ENCODE assay signal across 9 cellular contexts in the genomic region with DNA sequence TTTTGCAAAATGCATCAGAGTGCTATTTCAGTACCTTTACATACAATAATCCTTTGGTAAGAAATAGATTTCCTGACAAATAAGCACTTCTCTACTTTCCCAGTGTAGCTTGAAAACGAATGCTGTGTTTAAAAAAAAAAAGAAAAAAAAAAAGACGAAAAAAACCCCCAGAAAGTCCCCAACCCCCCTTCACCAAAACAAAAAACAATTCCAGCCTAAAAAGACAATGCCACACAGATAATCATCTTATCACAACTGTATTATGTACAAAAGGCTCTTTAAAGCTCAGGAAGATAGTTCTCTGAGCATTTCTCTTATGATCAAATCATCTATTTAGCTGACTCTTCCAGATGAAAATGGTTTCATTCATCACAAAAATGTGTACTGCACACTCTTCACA. TPM values are rescaled to one million over a fixed set of nuclear protein-coding genes. Genes with fewer than 3 reads are reported as not detected.
A peak's percentile ranks its signal among the peaks of the same experiment; 100 is the strongest.
DNase-seq lines count a peak whose midpoint lies in the region; ATAC-seq and TF ChIP-seq lines count a peak whose summit lies in the region.
"Had no signal": no experiment of that assay in that cellular context is flagged by ENCODE, and none has a peak within 500 bp of the region (broad histone marks: within the 10 kb centered on the region; RNA-seq: fewer than 3 reads in every experiment).

No MANE protein-coding gene starts in this region.

- H3K27me3 Mint-ChIP-seq in endodermal cell (ENCODE audit: insufficient read depth), result no peaks in the 10 kb centered on the region

- 0% methylated on average over 1 of the region's 2 CpGs; no CpG with 5 or more reads in 1 of the 2 experiments for WGBS in endodermal cell (ENCODE audit: insufficient coverage in 1 of 2, insufficient read length in 1 of 2), 2 experiments

- no peak overlapping the region for H3K27ac ChIP-seq in OCI-LY3 (ENCODE audit: low read length)
- H3K27ac ChIP-seq in endodermal cell (ENCODE audit: low read depth, low read length), result no peak overlapping the region
- H3K27ac ChIP-seq in neural cell (ENCODE audit: low read length), result no peak overlapping the region

- peak overlapping the region; percentile 100 for H3K4me3 Mint-ChIP-seq in endodermal cell

- H3K4me1 ChIP-seq in BE2C (peaks cover 9% of the 10 kb centered on the region), OCI-LY3 (ENCODE audit: low read length) (peaks cover 13% of the 10 kb centered on the region), endodermal cell (ENCODE audit: control insufficient read depth, insufficient read depth, low read length) (no peaks in the 10 kb centered on the region)

- no peaks in the 10 kb centered on the region for H4K20me1 ChIP-seq in OCI-LY3 (ENCODE audit: insufficient read depth, low read length)
- no peaks in the 10 kb centered on the region for H4K20me1 ChIP-seq in neural cell (ENCODE audit: insufficient read depth)

- no peak overlapping the region for H2AFZ ChIP-seq in OCI-LY3 (ENCODE audit: low read depth, low read length)
- H2AFZ ChIP-seq in neural cell (ENCODE audit: low read depth, low read length), result no peak overlapping the region

- peak overlapping the region; percentile 69 for H3K4me2 ChIP-seq in OCI-LY3 (ENCODE audit: low read length)
- H3K4me2 ChIP-seq in neural cell (ENCODE audit: low read length), result peak overlapping the region; percentile 98

- H3K4me1 Mint-ChIP-seq in endodermal cell, result peaks cover 23% of the 10 kb centered on the region

- peak overlapping the region; percentile 87 for H3K4me3 ChIP-seq in BE2C (ENCODE audit: low read depth, low read length)
- H3K4me3 ChIP-seq in OCI-LY3 (ENCODE audit: low read length), result peak overlapping the region; percentile 89
- peak overlapping the region; percentile 90 for H3K4me3 ChIP-seq in endodermal cell (ENCODE audit: low read length)
- peak overlapping the region; percentile 83 for H3K4me3 ChIP-seq in neural cell (ENCODE audit: low read length)

- no peaks in the 10 kb centered on the region for H3K27me3 ChIP-seq in BE2C
- peaks cover 49% of the 10 kb centered on the region for H3K27me3 ChIP-seq in OCI-LY3 (ENCODE audit: low read depth, low read length)
- no peaks in the 10 kb centered on the region for H3K27me3 ChIP-seq in endodermal cell (ENCODE audit: control insufficient read depth, insufficient read depth, low read length, poor library complexity, severe bottlenecking)
- H3K27me3 ChIP-seq in neural cell (ENCODE audit: insufficient read depth, low read depth, low read length), result no peaks in the 10 kb centered on the region

- peak overlapping the region; percentile 98 for H3K27ac Mint-ChIP-seq in endodermal cell

- TF ChIP-seq CTCF in BE2C (IDR thresholded peaks at IDR 0.05; ENCODE audit: low read depth, low read length) (no peak), OCI-LY3 (IDR thresholded peaks at IDR 0.05; ENCODE audit: low read depth, low read length) (no peak), endodermal cell (conservative IDR thresholded peaks at IDR 0.05) (no peak), neural cell (IDR thresholded peaks at IDR 0.05; ENCODE audit: poor library complexity, severe bottlenecking) (no peak)

- H3K9me2 ChIP-seq in neural cell (ENCODE audit: insufficient read depth, low read length), result no peaks in the 10 kb centered on the region

- no peak for ATAC-seq in GM21576 (IDR thresholded peaks at IDR 0.05; ENCODE audit: unreplicated experiment)

- H3K36me3 ChIP-seq in BE2C, result peaks cover 32% of the 10 kb centered on the region
- no peaks in the 10 kb centered on the region for H3K36me3 ChIP-seq in OCI-LY3 (replicated peaks; ENCODE audit: low read depth, low read length)
- H3K36me3 ChIP-seq in endodermal cell (ENCODE audit: control insufficient read depth, insufficient read depth, low read length), result peaks cover 43% of the 10 kb centered on the region
- H3K36me3 ChIP-seq in neural cell (ENCODE audit: insufficient read depth, low read length), result no peaks in the 10 kb centered on the region

- H3K9ac ChIP-seq in OCI-LY3 (ENCODE audit: low read length) (no peak overlapping the region), endodermal cell (ENCODE audit: extremely low read depth, low read length, poor library complexity, severe bottlenecking) (peak overlapping the region; percentile 69), neural cell (ENCODE audit: low read length) (peak overlapping the region; percentile 87)

- DNase-seq in BE2C, result no peak
- no peak for DNase-seq in endodermal cell
- no peak for DNase-seq in DMS153 treated with DMSO at 0.1 percent for 48 hours (lab: John Stamatoyannopoulos, UW; ENCODE audit: unreplicated experiment)
- DNase-seq in OCI-M2 (lab: John Stamatoyannopoulos, UW; ENCODE audit: unreplicated experiment), result no peak
- DNase-seq in 8988T, result no peak
- DNase-seq: activated naive CD4-positive, alpha-beta T cell had no signal

- H3K9me3 ChIP-seq in BE2C, result no peaks in the 10 kb centered on the region
- no peaks in the 10 kb centered on the region for H3K9me3 ChIP-seq in OCI-LY3 (ENCODE audit: insufficient read depth, low read length)
- no peaks in the 10 kb centered on the region for H3K9me3 ChIP-seq in endodermal cell (ENCODE audit: control insufficient read depth, low read length)
- H3K9me3 ChIP-seq in neural cell (ENCODE audit: low read length), result no peaks in the 10 kb centered on the region

- no peak for TF ChIP-seq EP300 in neural cell (conservative IDR thresholded peaks at IDR 0.05; ENCODE audit: poor library complexity, severe bottlenecking)

- peaks cover 48% of the 10 kb centered on the region for H3K36me3 Mint-ChIP-seq in endodermal cell (ENCODE audit: low read depth)

- H3K9me3 Mint-ChIP-seq in endodermal cell, result no peaks in the 10 kb centered on the region

- H3F3A ChIP-seq in neural cell (ENCODE audit: insufficient read depth, low read length, poor library complexity, severe bottlenecking), result peaks cover 3% of the 10 kb centered on the region

- no peaks in the 10 kb centered on the region for H3K79me2 ChIP-seq in OCI-LY3 (ENCODE audit: low read length)
- H3K79me2 ChIP-seq in neural cell (replicated peaks; ENCODE audit: insufficient read depth, low read length), result peaks cover 45% of the 10 kb centered on the region

- TF ChIP-seq RAD21 in neural cell (conservative IDR thresholded peaks at IDR 0.05), result no peak

TF ChIP-seq in neural cell, 6 proteins besides CTCF, POLR2A, EP300 and RAD21:
- TF ChIP-seq, protein P1, sequence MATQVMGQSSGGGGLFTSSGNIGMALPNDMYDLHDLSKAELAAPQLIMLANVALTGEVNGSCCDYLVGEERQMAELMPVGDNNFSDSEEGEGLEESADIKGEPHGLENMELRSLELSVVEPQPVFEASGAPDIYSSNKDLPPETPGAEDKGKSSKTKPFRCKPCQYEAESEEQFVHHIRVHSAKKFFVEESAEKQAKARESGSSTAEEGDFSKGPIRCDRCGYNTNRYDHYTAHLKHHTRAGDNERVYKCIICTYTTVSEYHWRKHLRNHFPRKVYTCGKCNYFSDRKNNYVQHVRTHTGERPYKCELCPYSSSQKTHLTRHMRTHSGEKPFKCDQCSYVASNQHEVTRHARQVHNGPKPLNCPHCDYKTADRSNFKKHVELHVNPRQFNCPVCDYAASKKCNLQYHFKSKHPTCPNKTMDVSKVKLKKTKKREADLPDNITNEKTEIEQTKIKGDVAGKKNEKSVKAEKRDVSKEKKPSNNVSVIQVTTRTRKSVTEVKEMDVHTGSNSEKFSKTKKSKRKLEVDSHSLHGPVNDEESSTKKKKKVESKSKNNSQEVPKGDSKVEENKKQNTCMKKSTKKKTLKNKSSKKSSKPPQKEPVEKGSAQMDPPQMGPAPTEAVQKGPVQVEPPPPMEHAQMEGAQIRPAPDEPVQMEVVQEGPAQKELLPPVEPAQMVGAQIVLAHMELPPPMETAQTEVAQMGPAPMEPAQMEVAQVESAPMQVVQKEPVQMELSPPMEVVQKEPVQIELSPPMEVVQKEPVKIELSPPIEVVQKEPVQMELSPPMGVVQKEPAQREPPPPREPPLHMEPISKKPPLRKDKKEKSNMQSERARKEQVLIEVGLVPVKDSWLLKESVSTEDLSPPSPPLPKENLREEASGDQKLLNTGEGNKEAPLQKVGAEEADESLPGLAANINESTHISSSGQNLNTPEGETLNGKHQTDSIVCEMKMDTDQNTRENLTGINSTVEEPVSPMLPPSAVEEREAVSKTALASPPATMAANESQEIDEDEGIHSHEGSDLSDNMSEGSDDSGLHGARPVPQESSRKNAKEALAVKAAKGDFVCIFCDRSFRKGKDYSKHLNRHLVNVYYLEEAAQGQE (IDR thresholded peaks at IDR 0.05; ENCODE audit: borderline replicate concordance), result no peak
- no peak for TF ChIP-seq SMC3 (conservative IDR thresholded peaks at IDR 0.05; ENCODE audit: poor library complexity)
- TF ChIP-seq MXI1 (conservative IDR thresholded peaks at IDR 0.05; ENCODE audit: poor library complexity, severe bottlenecking), result no peak
- no peak for TF ChIP-seq POLR2AphosphoS5 (IDR thresholded peaks at IDR 0.05)
- TF ChIP-seq EZH2 (IDR thresholded peaks at IDR 0.05; ENCODE audit: borderline replicate concordance, insufficient read depth, low read length, poor library complexity, severe bottlenecking), result no peak
- TF ChIP-seq TAF1 (IDR thresholded peaks at IDR 0.05; ENCODE audit: low read depth), result no peak

RNA-seq across cellular contexts. Expression of a gene that starts 1.6 kb away (rescaled TPM):
- polyA plus RNA-seq in BE2C (2012; ENCODE audit: insufficient read depth, insufficient read length, low read depth), result 165 TPM
- total RNA-seq in endodermal cell, result 100 to 1,000 TPM; 350 to 377 TPM
- polyA plus RNA-seq in endodermal cell (2013, experiment 1 of 2), result 103 TPM
- 104 TPM for polyA plus RNA-seq in endodermal cell (2013, experiment 2 of 2)
- 58.1 and 59.6 TPM in 2 replicates for polyA plus RNA-seq in neural cell
- 49.9 and 53.6 TPM in 2 replicates for polyA minus RNA-seq in neural cell
